15 cellular contexts compared by ENCODE assay signal in the genomic region with DNA sequence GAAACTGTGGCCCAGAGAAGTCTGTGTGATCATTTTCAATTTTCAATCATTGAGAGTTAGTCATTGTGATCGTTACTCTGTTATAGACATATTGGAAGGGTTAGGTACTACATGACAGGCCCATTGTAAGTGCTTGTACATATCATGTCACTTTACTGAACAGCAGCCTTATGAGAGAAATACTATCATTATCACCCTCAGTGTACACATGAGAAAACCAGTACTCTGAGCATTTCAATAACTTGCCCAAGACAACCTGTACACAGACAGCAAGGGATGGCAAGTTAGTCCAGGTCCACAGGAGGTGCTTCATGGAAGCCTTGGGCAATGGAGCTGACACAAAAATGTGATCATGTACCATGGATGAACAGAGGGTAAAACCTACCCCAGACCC. TPM values are rescaled to one million over a fixed set of nuclear protein-coding genes. Genes with fewer than 3 reads are reported as not detected.
DNase-seq lines count a peak whose midpoint lies in the region; ATAC-seq and TF ChIP-seq lines count a peak whose summit lies in the region.
"Had no signal": no experiment of that assay in that cellular context is flagged by ENCODE, and none has a peak within 500 bp of the region (broad histone marks: within the 10 kb centered on the region; RNA-seq: fewer than 3 reads in every experiment).

No MANE protein-coding gene starts in this region.

- H3K36me3 Mint-ChIP-seq in chondrocyte (ENCODE audit: low read depth) (peaks cover 3% of the 10 kb centered on the region), nephron (ENCODE audit: low read depth) (no peaks in the 10 kb centered on the region)

- no peak overlapping the region for H3K4me3 ChIP-seq in left ventricle myocardium inferior
- H3K4me3 ChIP-seq in aorta (ENCODE audit: low read length in 2 of 2), result no peak overlapping the region
- H3K4me3 ChIP-seq: PC-9, spleen, vagina had no signal

- ATAC-seq in Right ventricle myocardium superior (ENCODE audit: poor library complexity) (no peak), aorta (ENCODE audit: low FRiP score) (no peak), HG03521 (IDR thresholded peaks at IDR 0.05; ENCODE audit: unreplicated experiment) (no peak), GM18511 (IDR thresholded peaks at IDR 0.05; ENCODE audit: unreplicated experiment) (no peak)

- no peaks in the 10 kb centered on the region for H3K9me3 Mint-ChIP-seq in chondrocyte (ENCODE audit: low read depth)
- H3K9me3 Mint-ChIP-seq in nephron, result no peaks in the 10 kb centered on the region

- H3K27me3 ChIP-seq in left ventricle myocardium inferior (ENCODE audit: low read depth) (no peaks in the 10 kb centered on the region), aorta (ENCODE audit: control insufficient read depth in 1 of 2, insufficient read depth in 2 of 2, low read length in 1 of 2) (no peaks in the 10 kb centered on the region)
- H3K27me3 ChIP-seq: vagina had no signal

- H3K4me3 Mint-ChIP-seq in chondrocyte (ENCODE audit: unreplicated experiment) (no peak overlapping the region), nephron (no peak overlapping the region)
- H3K4me3 Mint-ChIP-seq: stimulated activated naive B cell treated with anti-CD40 and anti-IgM and Interleukin-4, amounts not matched to agents 10 μg/mL and 1 μg/mL and 100 μg/mL, for 72 hours had no signal

- H3K27ac Mint-ChIP-seq in chondrocyte (ENCODE audit: unreplicated experiment) (peak overlapping the region; percentile 98), nephron (peak overlapping the region; percentile 32 to 70 (median 66))
- H3K27ac Mint-ChIP-seq: stimulated activated naive B cell treated with anti-CD40 and anti-IgM and Interleukin-4, amounts not matched to agents 10 μg/mL and 1 μg/mL and 100 μg/mL, for 72 hours had no signal

- peaks cover 64% of the 10 kb centered on the region for H3K4me1 ChIP-seq in left ventricle myocardium inferior
- peaks cover 0 to 6% of the 10 kb centered on the region in 2 donors for H3K4me1 ChIP-seq in aorta (ENCODE audit: control insufficient read depth in 1 of 2, insufficient read depth in 2 of 2, low read length in 2 of 2)
- H3K4me1 ChIP-seq: vagina had no signal

- DNase-seq in left ventricle myocardium inferior, result no peak
- no peak for DNase-seq in Right ventricle myocardium superior
- DNase-seq in chondrocyte (ENCODE audit: low spot score), result no peak
- DNase-seq in aorta, result no peak
- no peak for DNase-seq in cerebellar nuclear complex (lab: John Stamatoyannopoulos, UW)
- DNase-seq: activated effector memory CD4-positive, alpha-beta T cell treated with Interleukin-2 at 50 U/mL for 16 hours; NCI-H1105 treated with DMSO at 0.1 percent for 48 hours; NCI-H748 treated with DMSO at 0.1 percent for 48 hours; PC-9; spleen had no signal

- H3K4me1 Mint-ChIP-seq in chondrocyte (ENCODE audit: low read depth) (peaks cover 64% of the 10 kb centered on the region), nephron (peaks cover 56% of the 10 kb centered on the region)

- H3K27me3 Mint-ChIP-seq in chondrocyte (ENCODE audit: low read depth) (no peaks in the 10 kb centered on the region), nephron (ENCODE audit: low read depth) (no peaks in the 10 kb centered on the region)

- H3K9me3 ChIP-seq in left ventricle myocardium inferior (replicated peaks), result no peaks in the 10 kb centered on the region
- no peaks in the 10 kb centered on the region for H3K9me3 ChIP-seq in aorta (ENCODE audit: control insufficient read depth, low read length)
- H3K9me3 ChIP-seq: spleen, vagina had no signal

- H3K27ac ChIP-seq in left ventricle myocardium inferior (replicated peaks), result peak overlapping the region; percentile 90
- H3K27ac ChIP-seq in aorta (ENCODE audit: low read depth in 1 of 2, low read length in 2 of 2), result peak overlapping the region; percentile 83 to 84
- H3K27ac ChIP-seq: PC-9, spleen, vagina had no signal

- H3K36me3 ChIP-seq in left ventricle myocardium inferior (no peaks in the 10 kb centered on the region), aorta (ENCODE audit: control insufficient read depth in 1 of 2, insufficient read depth in 2 of 2, low read length in 1 of 2) (peaks cover 0 to 2% of the 10 kb centered on the region in 2 donors)
- H3K36me3 ChIP-seq: spleen, vagina had no signal

- intact Hi-C loops in left ventricle myocardium inferior (cut with micrococcal nuclease) (no loop called here), Right ventricle myocardium superior (cut with DNase I) (no loop called here), aorta (cut with DNase I) (loop anchor here in 1 of 2 donors (5.0 kb wide), 1 partner anchor 51 kb away; a partner anchor contains a TSS)

- TF ChIP-seq CTCF in left ventricle myocardium inferior (IDR thresholded peaks at IDR 0.05; ENCODE audit: borderline replicate concordance) (no peak), chondrocyte (IDR thresholded peaks at IDR 0.05) (no peak), nephron (IDR thresholded peaks at IDR 0.05; ENCODE audit: unreplicated experiment in 3 of 3) (no peak)

- WGBS in aorta, 2 donors, result 60 to 64% methylated on average over 1 of the region's 1 CpG

RNA-seq across cellular contexts. Expression of a gene that starts 51.2 kb away (rescaled TPM):
- total RNA-seq in left ventricle myocardium inferior, result 151 TPM
- total RNA-seq in Right ventricle myocardium superior, result 181 TPM
- total RNA-seq in chondrocyte, result 46.6 to 75.9 TPM (median 71.2 TPM) in 3 replicates
- 100 to 1,000 TPM in 1 of 2 donors, 10 to 100 TPM in 1; 63.3 to 140 TPM for total RNA-seq in aorta
- polyA plus RNA-seq in aorta, result 10 to 100 TPM; 12.8 to 19.4 TPM
